In genomic region chr2:101344173-101344572, GRCh38 we compare ENCODE assay signal across 24 cellular contexts. TPM values are rescaled to one million over a fixed set of nuclear protein-coding genes. Genes with fewer than 3 reads are reported as not detected.
"Had no signal": no experiment of that assay in that cellular context is flagged by ENCODE, and none has a peak within 500 bp of the region (broad histone marks: within the 10 kb centered on the region; RNA-seq: fewer than 3 reads in every experiment).

No MANE protein-coding gene starts in this region.

- DNase-seq: activated CD4-positive, alpha-beta T cell treated with anti-CD3 and anti-CD28 coated beads, Interleukin-2, amount 10 ng/mL, durations not matched to agents 24 days and 14 days; activated CD8-positive, alpha-beta T cell treated with anti-CD3 and anti-CD28 coated beads, Interleukin-2, amount 10 ng/mL, durations not matched to agents 7 days and 5 days; activated gamma-delta T cell; activated naive CD4-positive, alpha-beta T cell treated with anti-CD3 and anti-CD28 coated beads, Interleukin-2, amount 50 U/mL, for 16 hours; colonic mucosa; kidney; naive thymus-derived CD8-positive, alpha-beta T cell; ovary; psoas muscle; right cardiac atrium; stimulated activated CD4-positive, alpha-beta T cell treated with anti-CD3 and anti-CD28 coated beads, Interleukin-1b, Interleukin-23, amount 100 ng/mL, for 48 hours; T-cell; transverse colon; uterus had no signal

- H3K4me3 ChIP-seq: colonic mucosa, lung, ovary, psoas muscle, skin epidermis, suprapubic skin, transverse colon, uterus had no signal

- H3K4me1 ChIP-seq: colonic mucosa, psoas muscle, suprapubic skin, transverse colon, uterus had no signal

- H3K27ac ChIP-seq: colonic mucosa, epithelial cell of prostate, ovary, psoas muscle, skin epidermis, suprapubic skin, transverse colon, uterus, VCaP had no signal

- H3K27me3 Mint-ChIP-seq: central memory CD8-positive, alpha-beta T cell; naive thymus-derived CD8-positive, alpha-beta T cell; stimulated activated naive CD8-positive, alpha-beta T cell treated with anti-CD3 and anti-CD28 coated beads, Interleukin-15, Interleukin-2, amounts not matched to agents 100 ng/mL and 50 ng/mL, for 24 hours; T-cell had no signal

- H3K9me3 Mint-ChIP-seq: activated CD4-positive, alpha-beta T cell treated with anti-CD3 and anti-CD28 coated beads, Interleukin-2, amount 10 ng/mL, durations not matched to agents 24 days and 14 days; activated T-helper 1 cell treated with anti-CD3 and anti-CD28 coated beads, Interleukin-12 subunit alpha, Interleukin-12 subunit beta, Interleukin-2, Interleukin-4 antibody, amounts not matched to agents 30 ng/mL and 10 ng/mL and 1 ng/mL, durations not matched to agents 14 hours and 24 hours and 36 hours; central memory CD8-positive, alpha-beta T cell; naive thymus-derived CD8-positive, alpha-beta T cell; stimulated activated naive CD8-positive, alpha-beta T cell treated with anti-CD3 and anti-CD28 coated beads, Interleukin-15, Interleukin-2, amounts not matched to agents 100 ng/mL and 50 ng/mL, for 24 hours; T-cell; T-helper 2 cell treated with Interferon-gamma antibody and Interleukin-4, amounts not matched to agents 5 μg/mL and 100 μg/mL, for 36 hours had no signal

- H3K9me3 ChIP-seq: colonic mucosa, ovary, psoas muscle, suprapubic skin, transverse colon, uterus had no signal

- H3K36me3 ChIP-seq: colonic mucosa, ovary, suprapubic skin, transverse colon, uterus had no signal

- H3K4me3 Mint-ChIP-seq: activated CD4-positive, alpha-beta T cell treated with anti-CD3 and anti-CD28 coated beads, Interleukin-2, amount 10 ng/mL, durations not matched to agents 24 days and 14 days; activated CD8-positive, alpha-beta T cell treated with anti-CD3 and anti-CD28 coated beads, Interleukin-2, amount 10 ng/mL, durations not matched to agents 7 days and 5 days; activated T-helper 1 cell treated with anti-CD3 and anti-CD28 coated beads, Interleukin-12 subunit alpha, Interleukin-12 subunit beta, Interleukin-2, Interleukin-4 antibody, amounts not matched to agents 30 ng/mL and 10 ng/mL and 1 ng/mL, durations not matched to agents 14 hours and 24 hours and 36 hours; central memory CD8-positive, alpha-beta T cell; naive thymus-derived CD8-positive, alpha-beta T cell; stimulated activated naive CD8-positive, alpha-beta T cell treated with anti-CD3 and anti-CD28 coated beads, Interleukin-15, Interleukin-2, amounts not matched to agents 100 ng/mL and 50 ng/mL, for 24 hours; T-cell; T-helper 2 cell treated with Interferon-gamma antibody and Interleukin-4, amounts not matched to agents 5 μg/mL and 100 μg/mL, for 36 hours had no signal

- H3K36me3 Mint-ChIP-seq: naive thymus-derived CD8-positive, alpha-beta T cell; T-cell had no signal

- H3K27me3 ChIP-seq: colonic mucosa, ovary, suprapubic skin, transverse colon, uterus had no signal

- H3K27ac Mint-ChIP-seq: activated CD4-positive, alpha-beta T cell treated with anti-CD3 and anti-CD28 coated beads, Interleukin-2, amount 10 ng/mL, durations not matched to agents 24 days and 14 days; activated CD8-positive, alpha-beta T cell treated with anti-CD3 and anti-CD28 coated beads, Interleukin-2, amount 10 ng/mL, durations not matched to agents 7 days and 5 days; activated T-helper 1 cell treated with anti-CD3 and anti-CD28 coated beads, Interleukin-12 subunit alpha, Interleukin-12 subunit beta, Interleukin-2, Interleukin-4 antibody, amounts not matched to agents 30 ng/mL and 10 ng/mL and 1 ng/mL, durations not matched to agents 14 hours and 24 hours and 36 hours; naive thymus-derived CD8-positive, alpha-beta T cell; stimulated activated naive CD8-positive, alpha-beta T cell treated with anti-CD3 and anti-CD28 coated beads, Interleukin-15, Interleukin-2, amounts not matched to agents 100 ng/mL and 50 ng/mL, for 24 hours; T-cell; T-helper 2 cell treated with Interferon-gamma antibody and Interleukin-4, amounts not matched to agents 5 μg/mL and 100 μg/mL, for 36 hours had no signal

RNA-seq across cellular contexts. Expression of gene CREG2, which starts 43.1 kb away (rescaled TPM):
- total RNA-seq: activated CD4-positive, alpha-beta T cell treated with anti-CD3 and anti-CD28 coated beads, Interleukin-2, amount 10 ng/mL, durations not matched to agents 24 days and 14 days; activated CD8-positive, alpha-beta T cell treated with anti-CD3 and anti-CD28 coated beads, Interleukin-2, amount 10 ng/mL, durations not matched to agents 7 days and 5 days; activated T-helper 1 cell treated with anti-CD3 and anti-CD28 coated beads, Interleukin-12 subunit alpha, Interleukin-12 subunit beta, Interleukin-2, Interleukin-4 antibody, amounts not matched to agents 30 ng/mL and 10 ng/mL and 1 ng/mL, durations not matched to agents 14 hours and 24 hours and 36 hours; left lobe of liver; naive thymus-derived CD8-positive, alpha-beta T cell had no signal
- polyA plus RNA-seq: naive thymus-derived CD8-positive, alpha-beta T cell had no signal
